Comparison of ENCODE assay signal across 8 cellular contexts in the genomic region with DNA sequence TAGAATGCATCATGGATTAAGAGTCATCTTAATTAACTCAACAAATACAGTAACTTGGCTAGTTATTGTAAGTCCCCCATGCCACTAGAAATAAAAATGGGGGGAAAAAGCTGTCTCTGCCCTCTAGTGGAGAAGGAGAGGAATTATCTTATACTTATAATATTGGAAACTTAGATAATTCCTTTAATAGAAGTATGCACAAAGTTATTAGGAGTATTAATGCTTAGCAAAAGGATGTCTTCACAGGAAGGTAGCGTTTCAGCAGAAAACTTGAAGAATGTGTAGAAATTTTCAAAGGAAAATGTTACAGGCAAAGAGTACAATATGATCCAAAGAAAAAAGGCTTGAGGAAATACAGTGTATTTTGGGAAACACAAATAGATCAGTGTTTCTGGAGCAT. TPM values are rescaled to one million over a fixed set of nuclear protein-coding genes. Genes with fewer than 3 reads are reported as not detected.
DNase-seq lines count a peak whose midpoint lies in the region; ATAC-seq, FAIRE-seq and TF ChIP-seq lines count a peak whose summit lies in the region.

No MANE protein-coding gene starts in this region.

- ATAC-seq in PC-3: no peak

- H3K79me2 ChIP-seq in PC-3 (ENCODE audit: low read length): no peaks in the 10 kb centered on the region

- no peaks in the 10 kb centered on the region for H3K4me1 ChIP-seq in PC-3 (ENCODE audit: insufficient read depth, low read length)

- no peaks in the 10 kb centered on the region for H4K20me1 ChIP-seq in PC-3 (ENCODE audit: low read length)

- H3K36me3 ChIP-seq in PC-3 (ENCODE audit: low read depth, low read length): no peaks in the 10 kb centered on the region

- no peaks in the 10 kb centered on the region for H3F3A ChIP-seq in PC-3 (ENCODE audit: low read length, unreplicated experiment)

- FAIRE-seq in GM18507 (lab: Jason Lieb, UNC): peak; percentile 21

- no peak overlapping the region for H2AFZ ChIP-seq in PC-3 (ENCODE audit: low read length)

- H3K4me3 ChIP-seq in AG04450 (ENCODE audit: low read depth, low read length) (no peak overlapping the region), PC-3 (ENCODE audit: low read length) (no peak overlapping the region), fibroblast of pulmonary artery (replicated peaks; ENCODE audit: low read depth, low read length) (no peak overlapping the region)

- H3K9me3 ChIP-seq in AG04450 (ENCODE audit: control insufficient read depth, insufficient read depth, low read length): no peaks in the 10 kb centered on the region
- H3K9me3 ChIP-seq in PC-3 (ENCODE audit: low read length): peaks cover 5% of the 10 kb centered on the region; the same call in 1 of the 2 replicates

- H3K36me3 Mint-ChIP-seq in activated naive CD4-positive, alpha-beta T cell treated with anti-CD3 and anti-CD28 coated beads for 36 hours (ENCODE audit: low read depth): no peaks in the 10 kb centered on the region

- CTCF ChIA-PET in AG04450 (lab: Charles Lee) (interaction anchor here (0.8 to 5.4 kb wide), 17 partner anchors 9 to 139 kb away, joined by 3 to 36 read pairs (median 5); partner anchors contain the start of gene OR5AU1), PC-3 (lab: Charles Lee) (no interaction called here)
- CTCF ChIA-PET in activated naive CD4-positive, alpha-beta T cell treated with anti-CD3 and anti-CD28 coated beads for 36 hours (lab: Charles Lee): interaction anchor here (0.5 to 3.0 kb wide), 10 partner anchors 11 to 384 kb away, joined by 3 to 21 read pairs (median 4); partner anchors contain the start of gene OR5AU1

- H3K27me3 ChIP-seq in AG04450 (ENCODE audit: control insufficient read depth, insufficient read depth, low read length) (peaks cover 2% of the 10 kb centered on the region), PC-3 (ENCODE audit: low read length) (no peaks in the 10 kb centered on the region)

- no peaks in the 10 kb centered on the region for H3K9me3 Mint-ChIP-seq in activated naive CD4-positive, alpha-beta T cell treated with anti-CD3 and anti-CD28 coated beads for 36 hours

- H3K27me3 Mint-ChIP-seq in activated naive CD4-positive, alpha-beta T cell treated with anti-CD3 and anti-CD28 coated beads for 36 hours (ENCODE audit: low read depth): no peaks in the 10 kb centered on the region

- DNase-seq in AG04450 (ENCODE audit: low read depth, low spot score): no peak
- DNase-seq in GM18507 (ENCODE audit: extremely low spot score, insufficient read length, low read depth): peak; percentile 17
- DNase-seq in PC-3: peak; percentile 16
- DNase-seq in fibroblast of pulmonary artery (ENCODE audit: low read depth): peak; percentile 33
- DNase-seq in superior temporal gyrus (ENCODE audit: extremely low spot score): peak; percentile 16
- no peak for DNase-seq in activated naive CD4-positive, alpha-beta T cell treated with anti-CD3 and anti-CD28 coated beads for 36 hours
- DNase-seq in ecto neural progenitor cell (ENCODE audit: low spot score): no peak
- no peak for DNase-seq in activated T-cell treated with anti-CD3 and anti-CD28 coated beads for 4 hours

- peak; percentile 74 for TF ChIP-seq CTCF in AG04450 (IDR thresholded peaks at IDR 0.05; ENCODE audit: low read depth, low read length)
- peak; percentile 81 for TF ChIP-seq CTCF in PC-3 (conservative IDR thresholded peaks at IDR 0.05; ENCODE audit: low read depth, low read length)
- TF ChIP-seq CTCF in fibroblast of pulmonary artery (IDR thresholded peaks at IDR 0.05; ENCODE audit: low read length, missing control alignments): peak; percentile 71

- no peaks in the 10 kb centered on the region for H3K4me1 Mint-ChIP-seq in activated naive CD4-positive, alpha-beta T cell treated with anti-CD3 and anti-CD28 coated beads for 36 hours (ENCODE audit: low read depth)

- H3K9me2 ChIP-seq in PC-3 (replicated peaks; ENCODE audit: low read length): no peaks in the 10 kb centered on the region

- H3K27ac ChIP-seq in AG04450 (ENCODE audit: low read depth, low read length) (no peak overlapping the region), PC-3 (ENCODE audit: low read length) (no peak overlapping the region)

- no peak overlapping the region for H3K4me3 Mint-ChIP-seq in activated naive CD4-positive, alpha-beta T cell treated with anti-CD3 and anti-CD28 coated beads for 36 hours

- no peak overlapping the region for H3K4me2 ChIP-seq in PC-3 (ENCODE audit: low read length)

- POLR2A ChIA-PET in AG04450 (lab: Yijun Ruan, JAX) (no interaction called here), PC-3 (lab: Charles Lee; ENCODE audit: unreplicated experiment) (no interaction called here)

- intact Hi-C loops in PC-3 (cut with micrococcal nuclease): no loop called here
- intact Hi-C loops in activated naive CD4-positive, alpha-beta T cell treated with anti-CD3 and anti-CD28 coated beads for 36 hours (cut with micrococcal nuclease): no loop called here

- H3K9ac ChIP-seq in PC-3 (ENCODE audit: low read length): no peak overlapping the region

- H3K27ac Mint-ChIP-seq in activated naive CD4-positive, alpha-beta T cell treated with anti-CD3 and anti-CD28 coated beads for 36 hours: no peak overlapping the region

- no TSS peak for BruUV-seq in PC-3 (replicated peaks; lab: Mats Ljungman, UMichigan)

RNA-seq across cellular contexts. Expression of gene OR5AU1, which starts 19.8 kb away (rescaled TPM):
- polyA plus RNA-seq in AG04450 (2011; rRNA removed): not detected in 2 replicates
- not detected in 2 replicates for polyA minus RNA-seq in AG04450 (2011; rRNA and poly(A)+ RNA removed)
- not detected in 2 replicates for total RNA-seq in PC-3 (2014; rRNA removed)
- not detected for total RNA-seq in activated naive CD4-positive, alpha-beta T cell treated with anti-CD3 and anti-CD28 coated beads for 36 hours

RNA-seq across cellular contexts. Expression of gene TMEM253, which starts 35.2 kb away (rescaled TPM):
- polyA plus RNA-seq in AG04450 (2011; rRNA removed): 0.21 TPM in 2 replicates
- polyA minus RNA-seq in AG04450 (2011; rRNA and poly(A)+ RNA removed): not detected in 2 replicates
- not detected in 2 replicates for total RNA-seq in PC-3 (2014; rRNA removed)
- total RNA-seq in activated naive CD4-positive, alpha-beta T cell treated with anti-CD3 and anti-CD28 coated beads for 36 hours: not detected

RNA-seq across cellular contexts. Expression of gene ZNF219, which starts 37.6 kb away (rescaled TPM):
- polyA plus RNA-seq in AG04450 (2011; rRNA removed): 3.9 and 4.8 TPM in 2 replicates
- polyA minus RNA-seq in AG04450 (2011; rRNA and poly(A)+ RNA removed): 2.0 and 5.7 TPM in 2 replicates
- 5.7 and 6.0 TPM in 2 replicates for total RNA-seq in PC-3 (2014; rRNA removed)
- 1 to 10 TPM; 8.3 to 9.2 TPM for total RNA-seq in activated naive CD4-positive, alpha-beta T cell treated with anti-CD3 and anti-CD28 coated beads for 36 hours

Comparison
In these comparisons a context has a peak if more than half of its experiments do, and no peak if none do; other contexts are left out.
1. DNase-seq: peak in GM18507 (single experiment), PC-3 (single experiment), fibroblast of pulmonary artery (single experiment) and superior temporal gyrus (single experiment); none in AG04450 (single experiment), activated naive CD4-positive, alpha-beta T cell treated with anti-CD3 and anti-CD28 coated beads for 36 hours (single experiment), ecto neural progenitor cell (single experiment) and activated T-cell treated with anti-CD3 and anti-CD28 coated beads for 4 hours (single experiment).
2. Peak in every context shown above with its lines, with median percentiles within 50 percentile points of each other: CTCF ChIP-seq.